4 cellular contexts compared by ENCODE assay signal in genomic region chr9:20349568-20349967, GRCh38.
"Had no signal": no experiment of that assay in that cellular context is flagged by ENCODE, and none has a peak within 500 bp of the region (broad histone marks: within the 10 kb centered on the region; RNA-seq: fewer than 3 reads in every experiment).

No MANE protein-coding gene starts in this region.

- H3K4me3 Mint-ChIP-seq: GM23338, H9 had no signal

- H3K27ac Mint-ChIP-seq: GM23338, H9 had no signal

- DNase-seq: H9, HCEC 1CT, IMR-90 had no signal

- ATAC-seq: GM23338 had no signal

- H2AFZ ChIP-seq: GM23338 had no signal

- H3K4me2 ChIP-seq: GM23338 had no signal

- H3K4me3 ChIP-seq: GM23338 had no signal

- H3K9me3 Mint-ChIP-seq: GM23338, H9 had no signal
